ENCODE assay signal across 10 cellular contexts in the genomic region with DNA sequence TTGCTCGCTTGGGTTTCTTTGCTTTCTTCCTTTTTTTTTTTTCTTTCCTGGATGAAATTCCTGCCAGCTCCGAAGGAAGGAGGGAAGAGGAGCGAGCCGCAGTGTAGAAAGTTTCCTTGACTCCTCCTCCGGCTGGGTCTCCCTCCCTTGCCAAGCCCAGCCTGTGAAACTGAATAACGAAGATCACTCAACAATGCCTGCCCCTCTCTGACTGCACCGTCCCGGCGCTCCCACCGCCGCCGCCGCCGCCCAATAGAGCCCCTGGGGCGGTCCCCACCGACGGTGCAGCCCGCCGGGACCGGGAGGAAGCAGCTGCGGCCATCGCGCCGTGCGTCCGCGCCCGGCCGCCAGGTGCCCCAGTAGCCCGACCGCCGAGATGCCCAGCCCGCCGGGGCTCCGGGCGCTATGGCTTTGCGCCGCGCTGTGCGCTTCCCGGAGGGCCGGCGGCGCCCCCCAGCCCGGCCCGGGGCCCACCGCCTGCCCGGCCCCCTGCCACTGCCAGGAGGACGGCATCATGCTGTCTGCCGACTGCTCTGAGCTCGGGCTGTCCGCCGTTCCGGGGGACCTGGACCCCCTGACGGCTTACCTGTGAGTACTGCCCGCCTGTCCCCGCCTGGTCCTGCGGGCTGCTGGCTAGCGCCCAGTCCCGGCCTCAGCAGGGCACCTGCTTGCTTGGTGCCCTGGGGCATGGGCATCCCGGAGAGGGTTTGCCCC. TPM values are rescaled to one million over a fixed set of nuclear protein-coding genes. Genes with fewer than 3 reads are reported as not detected.
DNase-seq lines count a peak whose midpoint lies in the region; ATAC-seq, FAIRE-seq and TF ChIP-seq lines count a peak whose summit lies in the region.
"Had no signal": no experiment of that assay in that cellular context is flagged by ENCODE, and none has a peak within 500 bp of the region (broad histone marks: within the 10 kb centered on the region; RNA-seq: fewer than 3 reads in every experiment).

A gene with protein sequence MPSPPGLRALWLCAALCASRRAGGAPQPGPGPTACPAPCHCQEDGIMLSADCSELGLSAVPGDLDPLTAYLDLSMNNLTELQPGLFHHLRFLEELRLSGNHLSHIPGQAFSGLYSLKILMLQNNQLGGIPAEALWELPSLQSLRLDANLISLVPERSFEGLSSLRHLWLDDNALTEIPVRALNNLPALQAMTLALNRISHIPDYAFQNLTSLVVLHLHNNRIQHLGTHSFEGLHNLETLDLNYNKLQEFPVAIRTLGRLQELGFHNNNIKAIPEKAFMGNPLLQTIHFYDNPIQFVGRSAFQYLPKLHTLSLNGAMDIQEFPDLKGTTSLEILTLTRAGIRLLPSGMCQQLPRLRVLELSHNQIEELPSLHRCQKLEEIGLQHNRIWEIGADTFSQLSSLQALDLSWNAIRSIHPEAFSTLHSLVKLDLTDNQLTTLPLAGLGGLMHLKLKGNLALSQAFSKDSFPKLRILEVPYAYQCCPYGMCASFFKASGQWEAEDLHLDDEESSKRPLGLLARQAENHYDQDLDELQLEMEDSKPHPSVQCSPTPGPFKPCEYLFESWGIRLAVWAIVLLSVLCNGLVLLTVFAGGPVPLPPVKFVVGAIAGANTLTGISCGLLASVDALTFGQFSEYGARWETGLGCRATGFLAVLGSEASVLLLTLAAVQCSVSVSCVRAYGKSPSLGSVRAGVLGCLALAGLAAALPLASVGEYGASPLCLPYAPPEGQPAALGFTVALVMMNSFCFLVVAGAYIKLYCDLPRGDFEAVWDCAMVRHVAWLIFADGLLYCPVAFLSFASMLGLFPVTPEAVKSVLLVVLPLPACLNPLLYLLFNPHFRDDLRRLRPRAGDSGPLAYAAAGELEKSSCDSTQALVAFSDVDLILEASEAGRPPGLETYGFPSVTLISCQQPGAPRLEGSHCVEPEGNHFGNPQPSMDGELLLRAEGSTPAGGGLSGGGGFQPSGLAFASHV (plus strand): TSS at position 186 of the 714 bp plus-strand sequence. CDS start 191 bp downstream, at position 377.

- no peak within 1 kb of the TSS for H3K9ac ChIP-seq in kidney (ENCODE audit: low read length in 2 of 2)

- no peaks in the 10 kb centered on the region for H3K9me3 Mint-ChIP-seq in central memory CD8-positive, alpha-beta T cell
- H3K9me3 Mint-ChIP-seq in activated CD4-positive, alpha-beta T cell treated with anti-CD3 and anti-CD28 coated beads, Interleukin-2, amount 10 ng/mL, durations not matched to agents 7 days and 5 days, result no peaks in the 10 kb centered on the region

- peak within 1 kb of the TSS; percentile 75 for H3K4me3 Mint-ChIP-seq in central memory CD8-positive, alpha-beta T cell
- no peak within 1 kb of the TSS for H3K4me3 Mint-ChIP-seq in activated CD4-positive, alpha-beta T cell treated with anti-CD3 and anti-CD28 coated beads, Interleukin-2, amount 10 ng/mL, durations not matched to agents 7 days and 5 days

- no peak for TF ChIP-seq POLR2A in stomach (IDR thresholded peaks at IDR 0.05)

- H3K4me3 ChIP-seq in kidney (ENCODE audit: low read length in 2 of 2) (no peak within 1 kb of the TSS), stomach (peak within 1 kb of the TSS; percentile 16 to 31 (median 26))

- peak within 1 kb of the TSS; percentile 70 for H3K27ac Mint-ChIP-seq in central memory CD8-positive, alpha-beta T cell (ENCODE audit: low read depth)
- H3K27ac Mint-ChIP-seq in activated CD4-positive, alpha-beta T cell treated with anti-CD3 and anti-CD28 coated beads, Interleukin-2, amount 10 ng/mL, durations not matched to agents 7 days and 5 days, result no peak within 1 kb of the TSS

- POLR2A ChIA-PET in activated CD4-positive, alpha-beta T cell treated with anti-CD3 and anti-CD28 coated beads, Interleukin-2, amount 10 ng/mL, durations not matched to agents 7 days and 5 days (lab: Charles Lee), result no interaction called here

- H3K36me3 ChIP-seq in kidney (ENCODE audit: control insufficient read depth in 1 of 2, insufficient read depth in 2 of 2, low read length in 2 of 2) (no peaks in the 10 kb centered on the region), stomach (no peaks in the 10 kb centered on the region)

- CTCF ChIA-PET in activated CD4-positive, alpha-beta T cell treated with anti-CD3 and anti-CD28 coated beads, Interleukin-2, amount 10 ng/mL, durations not matched to agents 7 days and 5 days (lab: Charles Lee), result interaction anchor here (0.9 to 1.6 kb wide), 7 partner anchors 10 to 115 kb away, joined by 3 to 14 read pairs (median 4); no protein-coding TSS in a partner anchor

- H3K4me1 Mint-ChIP-seq in central memory CD8-positive, alpha-beta T cell, result peaks cover 46% of the 10 kb centered on the region
- H3K4me1 Mint-ChIP-seq in activated CD4-positive, alpha-beta T cell treated with anti-CD3 and anti-CD28 coated beads, Interleukin-2, amount 10 ng/mL, durations not matched to agents 7 days and 5 days, result peaks cover 12% of the 10 kb centered on the region

- H3K4me1 ChIP-seq in kidney (ENCODE audit: control insufficient read depth in 1 of 2, insufficient read depth in 1 of 2, low read depth in 1 of 2, low read length in 2 of 2) (peaks cover 0 to 3% of the 10 kb centered on the region in 2 donors), stomach (peaks cover 13 to 18% (median 15%) of the 10 kb centered on the region in 4 donors)

- intact Hi-C loops in kidney (cut with DNase I) (no loop called here), stomach (cut with DNase I; ENCODE audit: low total_unique reads) (no loop called here)

- DNase-seq in NCI-H1417 (lab: John Stamatoyannopoulos, UW) (peak in 2 of 3 experiments; percentile 41 to 48), NCI-H1417 treated with DMSO at 0.1 percent for 48 hours (lab: John Stamatoyannopoulos, UW) (no peak), kidney (peak; percentile 72), stomach (no peak)
- DNase-seq in central memory CD8-positive, alpha-beta T cell (ENCODE audit: low spot score in 2 of 2), result no peak
- DNase-seq in activated CD4-positive, alpha-beta T cell treated with anti-CD3 and anti-CD28 coated beads, Interleukin-2, amount 10 ng/mL, durations not matched to agents 7 days and 5 days, result no peak
- DNase-seq: HCEC 1CT had no signal

- H3K36me3 Mint-ChIP-seq in central memory CD8-positive, alpha-beta T cell (ENCODE audit: insufficient read depth), result peaks cover 9% of the 10 kb centered on the region
- H3K36me3 Mint-ChIP-seq in activated CD4-positive, alpha-beta T cell treated with anti-CD3 and anti-CD28 coated beads, Interleukin-2, amount 10 ng/mL, durations not matched to agents 7 days and 5 days (ENCODE audit: low read depth), result no peaks in the 10 kb centered on the region

- WGBS in stomach, 5 donors, result 2 to 6% (median 5%) methylated on average over 18 to 61 of the region's 61 CpGs

- TF ChIP-seq EP300 in stomach (IDR thresholded peaks at IDR 0.05), result no peak

- H3K9me3 ChIP-seq in kidney (ENCODE audit: control insufficient read depth in 1 of 2, low read length in 2 of 2) (no peaks in the 10 kb centered on the region), stomach (no peaks in the 10 kb centered on the region)

- H3K27ac ChIP-seq in kidney (ENCODE audit: low read depth in 2 of 2, low read length in 2 of 2), result no peak within 1 kb of the TSS
- H3K27ac ChIP-seq in stomach, result no peak within 1 kb of the TSS

- TF ChIP-seq CTCF in kidney (IDR thresholded peaks at IDR 0.05; ENCODE audit: borderline replicate concordance, extremely low read depth, insufficient read depth) (no peak), stomach (IDR thresholded peaks at IDR 0.05) (peak in 1 of 7 experiments; percentile 10)

- ATAC-seq in central memory CD8-positive, alpha-beta T cell (replicated peaks; ENCODE audit: extremely low read depth, poor library complexity, severe bottlenecking), result no peak
- ATAC-seq in GM19395 (IDR thresholded peaks at IDR 0.05; ENCODE audit: unreplicated experiment), result no peak
- ATAC-seq in HG03354 (IDR thresholded peaks at IDR 0.05; ENCODE audit: poor library complexity, severe bottlenecking, unreplicated experiment), result no peak

- H3K27me3 Mint-ChIP-seq in central memory CD8-positive, alpha-beta T cell, result no peaks in the 10 kb centered on the region
- H3K27me3 Mint-ChIP-seq in activated CD4-positive, alpha-beta T cell treated with anti-CD3 and anti-CD28 coated beads, Interleukin-2, amount 10 ng/mL, durations not matched to agents 7 days and 5 days, result peaks cover 39% of the 10 kb centered on the region

- no peak for FAIRE-seq in kidney (lab: Jason Lieb, UNC)

- peaks cover 16 to 56% (median 25%) of the 10 kb centered on the region in 3 donors for H3K27me3 ChIP-seq in stomach

RNA-seq across cellular contexts. Expression of the gene that starts here (rescaled TPM):
- total RNA-seq in kidney (4.1 TPM), stomach (under 1 TPM in 2 of 5 donors, not detected in 3; 0.43 to 0.73 TPM)
- polyA plus RNA-seq in kidney (ENCODE audit: insufficient read depth, low read depth, low replicate concordance) (1.8 TPM), stomach (1 to 10 TPM in 1 of 3 donors, under 1 TPM in 1, not detected in 1; 0.15 to 3.5 TPM)
- not detected for total RNA-seq in activated CD4-positive, alpha-beta T cell treated with anti-CD3 and anti-CD28 coated beads, Interleukin-2, amount 10 ng/mL, durations not matched to agents 7 days and 5 days
- total RNA-seq: A172 had no signal

Comparison
In these comparisons a context has a peak if more than half of its experiments do, and no peak if none do; other contexts are left out.
1. DNase-seq: peak in NCI-H1417 (2 of 3) and kidney (single experiment); none in NCI-H1417 treated with DMSO at 0.1 percent for 48 hours (single experiment), central memory CD8-positive, alpha-beta T cell (0 of 2), stomach (single experiment) and activated CD4-positive, alpha-beta T cell treated with anti-CD3 and anti-CD28 coated beads, Interleukin-2, amount 10 ng/mL, durations not matched to agents 7 days and 5 days (single experiment).
2. H3K4me3 ChIP-seq: peak in stomach (4 of 4); none in kidney (0 of 2).